ENCODE assay signal across 1 cellular context in the genomic region with DNA sequence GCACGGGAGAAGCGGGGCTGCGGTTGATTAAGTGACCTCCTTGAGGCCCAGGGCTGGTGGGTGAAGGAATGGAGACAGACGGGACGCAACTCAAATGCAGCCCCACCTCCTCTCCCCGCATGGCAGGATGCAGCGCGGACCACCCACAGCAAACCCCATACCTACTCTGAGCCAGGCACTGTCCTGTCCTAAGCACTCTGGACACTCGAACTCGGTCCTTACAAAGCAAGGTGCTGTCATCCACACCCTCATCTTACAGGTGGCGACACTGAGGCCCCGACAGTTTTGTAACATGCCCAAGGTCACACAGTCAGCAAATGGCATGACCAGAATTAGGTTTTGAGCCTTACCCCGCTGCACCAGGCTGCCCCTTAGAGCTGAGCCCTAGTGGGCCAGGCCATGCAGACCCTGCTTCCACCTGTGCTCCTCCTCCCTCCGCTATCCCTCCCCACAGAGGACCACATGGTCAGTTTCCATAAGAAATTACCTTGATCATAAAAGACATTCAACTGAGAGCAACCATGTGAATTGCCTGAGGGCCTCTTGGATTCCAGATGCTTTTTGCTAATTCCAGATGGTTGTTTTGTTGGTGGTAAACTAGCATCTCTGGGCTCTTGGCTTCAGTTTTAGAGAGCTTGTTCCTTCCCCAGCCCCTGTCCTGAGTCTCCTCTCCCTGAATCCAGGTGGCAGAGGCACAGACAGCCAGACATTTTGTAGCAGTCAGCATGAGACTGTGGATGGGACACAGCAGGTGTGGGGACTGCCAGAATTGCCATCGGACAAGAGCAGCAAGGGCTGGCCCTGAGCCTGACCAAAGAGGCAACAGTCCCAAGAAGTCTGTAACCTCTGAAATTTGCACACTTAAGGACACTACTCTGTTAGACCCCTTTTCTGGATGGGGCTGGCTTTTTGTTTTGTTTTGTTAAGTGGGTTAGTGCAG.
TF ChIP-seq lines count a peak whose summit lies in the region.

No MANE protein-coding gene starts in this region.

TF ChIP-seq in SK-N-SH, 30 proteins besides CTCF, POLR2A, EP300 and RAD21 (continued from another document):
- TF ChIP-seq, protein P1, sequence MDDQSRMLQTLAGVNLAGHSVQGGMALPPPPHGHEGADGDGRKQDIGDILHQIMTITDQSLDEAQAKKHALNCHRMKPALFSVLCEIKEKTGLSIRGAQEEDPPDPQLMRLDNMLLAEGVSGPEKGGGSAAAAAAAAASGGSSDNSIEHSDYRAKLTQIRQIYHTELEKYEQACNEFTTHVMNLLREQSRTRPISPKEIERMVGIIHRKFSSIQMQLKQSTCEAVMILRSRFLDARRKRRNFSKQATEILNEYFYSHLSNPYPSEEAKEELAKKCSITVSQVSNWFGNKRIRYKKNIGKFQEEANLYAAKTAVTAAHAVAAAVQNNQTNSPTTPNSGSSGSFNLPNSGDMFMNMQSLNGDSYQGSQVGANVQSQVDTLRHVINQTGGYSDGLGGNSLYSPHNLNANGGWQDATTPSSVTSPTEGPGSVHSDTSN (IDR thresholded peaks at IDR 0.05), result no peak
- TF ChIP-seq MEF2A (IDR thresholded peaks at IDR 0.05; ENCODE audit: borderline replicate concordance, low read depth) (no peak), RXRA (IDR thresholded peaks at IDR 0.05; ENCODE audit: borderline replicate concordance, low read depth) (no peak), YY1 (IDR thresholded peaks at IDR 0.05; ENCODE audit: low read depth) (no peak), MXI1 (IDR thresholded peaks at IDR 0.05; ENCODE audit: low read depth, low read length) (peak; percentile 65; the same call in 1 of the 2 replicates), RCOR1 (IDR thresholded peaks at IDR 0.05; ENCODE audit: low read length) (peak; percentile 82), TAF1 (IDR thresholded peaks at IDR 0.05; ENCODE audit: borderline replicate concordance, low read depth, low read length) (no peak), FOSL2 (IDR thresholded peaks at IDR 0.05; ENCODE audit: borderline replicate concordance, low read depth) (no peak), ELF1 (IDR thresholded peaks at IDR 0.05) (no peak), SIN3A (IDR thresholded peaks at IDR 0.05; ENCODE audit: borderline replicate concordance, low read depth, low read length) (no peak), RFX5 (IDR thresholded peaks at IDR 0.05; ENCODE audit: low read length) (no peak), TCF12 (IDR thresholded peaks at IDR 0.05) (0 out of 2 replicates have a peak, but pooled peaks have one; percentile 25), NRF1 (IDR thresholded peaks at IDR 0.05; ENCODE audit: low read depth, low read length) (no peak), POLR2AphosphoS5 (IDR thresholded peaks at IDR 0.05; ENCODE audit: low read depth, low read length) (no peak)
- TF ChIP-seq, protein P2, sequence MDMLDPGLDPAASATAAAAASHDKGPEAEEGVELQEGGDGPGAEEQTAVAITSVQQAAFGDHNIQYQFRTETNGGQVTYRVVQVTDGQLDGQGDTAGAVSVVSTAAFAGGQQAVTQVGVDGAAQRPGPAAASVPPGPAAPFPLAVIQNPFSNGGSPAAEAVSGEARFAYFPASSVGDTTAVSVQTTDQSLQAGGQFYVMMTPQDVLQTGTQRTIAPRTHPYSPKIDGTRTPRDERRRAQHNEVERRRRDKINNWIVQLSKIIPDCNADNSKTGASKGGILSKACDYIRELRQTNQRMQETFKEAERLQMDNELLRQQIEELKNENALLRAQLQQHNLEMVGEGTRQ (IDR thresholded peaks at IDR 0.05; ENCODE audit: borderline replicate concordance, low read depth, low read length), result no peak
- TF ChIP-seq, protein P3, sequence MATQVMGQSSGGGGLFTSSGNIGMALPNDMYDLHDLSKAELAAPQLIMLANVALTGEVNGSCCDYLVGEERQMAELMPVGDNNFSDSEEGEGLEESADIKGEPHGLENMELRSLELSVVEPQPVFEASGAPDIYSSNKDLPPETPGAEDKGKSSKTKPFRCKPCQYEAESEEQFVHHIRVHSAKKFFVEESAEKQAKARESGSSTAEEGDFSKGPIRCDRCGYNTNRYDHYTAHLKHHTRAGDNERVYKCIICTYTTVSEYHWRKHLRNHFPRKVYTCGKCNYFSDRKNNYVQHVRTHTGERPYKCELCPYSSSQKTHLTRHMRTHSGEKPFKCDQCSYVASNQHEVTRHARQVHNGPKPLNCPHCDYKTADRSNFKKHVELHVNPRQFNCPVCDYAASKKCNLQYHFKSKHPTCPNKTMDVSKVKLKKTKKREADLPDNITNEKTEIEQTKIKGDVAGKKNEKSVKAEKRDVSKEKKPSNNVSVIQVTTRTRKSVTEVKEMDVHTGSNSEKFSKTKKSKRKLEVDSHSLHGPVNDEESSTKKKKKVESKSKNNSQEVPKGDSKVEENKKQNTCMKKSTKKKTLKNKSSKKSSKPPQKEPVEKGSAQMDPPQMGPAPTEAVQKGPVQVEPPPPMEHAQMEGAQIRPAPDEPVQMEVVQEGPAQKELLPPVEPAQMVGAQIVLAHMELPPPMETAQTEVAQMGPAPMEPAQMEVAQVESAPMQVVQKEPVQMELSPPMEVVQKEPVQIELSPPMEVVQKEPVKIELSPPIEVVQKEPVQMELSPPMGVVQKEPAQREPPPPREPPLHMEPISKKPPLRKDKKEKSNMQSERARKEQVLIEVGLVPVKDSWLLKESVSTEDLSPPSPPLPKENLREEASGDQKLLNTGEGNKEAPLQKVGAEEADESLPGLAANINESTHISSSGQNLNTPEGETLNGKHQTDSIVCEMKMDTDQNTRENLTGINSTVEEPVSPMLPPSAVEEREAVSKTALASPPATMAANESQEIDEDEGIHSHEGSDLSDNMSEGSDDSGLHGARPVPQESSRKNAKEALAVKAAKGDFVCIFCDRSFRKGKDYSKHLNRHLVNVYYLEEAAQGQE (IDR thresholded peaks at IDR 0.05; ENCODE audit: low read depth, low read length), result no peak
- TF ChIP-seq, protein P4, sequence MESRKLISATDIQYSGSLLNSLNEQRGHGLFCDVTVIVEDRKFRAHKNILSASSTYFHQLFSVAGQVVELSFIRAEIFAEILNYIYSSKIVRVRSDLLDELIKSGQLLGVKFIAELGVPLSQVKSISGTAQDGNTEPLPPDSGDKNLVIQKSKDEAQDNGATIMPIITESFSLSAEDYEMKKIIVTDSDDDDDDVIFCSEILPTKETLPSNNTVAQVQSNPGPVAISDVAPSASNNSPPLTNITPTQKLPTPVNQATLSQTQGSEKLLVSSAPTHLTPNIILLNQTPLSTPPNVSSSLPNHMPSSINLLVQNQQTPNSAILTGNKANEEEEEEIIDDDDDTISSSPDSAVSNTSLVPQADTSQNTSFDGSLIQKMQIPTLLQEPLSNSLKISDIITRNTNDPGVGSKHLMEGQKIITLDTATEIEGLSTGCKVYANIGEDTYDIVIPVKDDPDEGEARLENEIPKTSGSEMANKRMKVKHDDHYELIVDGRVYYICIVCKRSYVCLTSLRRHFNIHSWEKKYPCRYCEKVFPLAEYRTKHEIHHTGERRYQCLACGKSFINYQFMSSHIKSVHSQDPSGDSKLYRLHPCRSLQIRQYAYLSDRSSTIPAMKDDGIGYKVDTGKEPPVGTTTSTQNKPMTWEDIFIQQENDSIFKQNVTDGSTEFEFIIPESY (IDR thresholded peaks at IDR 0.05; ENCODE audit: borderline replicate concordance, low read depth), result no peak
